Comparison of ENCODE assay signal across 1 cellular context in the genomic region with DNA sequence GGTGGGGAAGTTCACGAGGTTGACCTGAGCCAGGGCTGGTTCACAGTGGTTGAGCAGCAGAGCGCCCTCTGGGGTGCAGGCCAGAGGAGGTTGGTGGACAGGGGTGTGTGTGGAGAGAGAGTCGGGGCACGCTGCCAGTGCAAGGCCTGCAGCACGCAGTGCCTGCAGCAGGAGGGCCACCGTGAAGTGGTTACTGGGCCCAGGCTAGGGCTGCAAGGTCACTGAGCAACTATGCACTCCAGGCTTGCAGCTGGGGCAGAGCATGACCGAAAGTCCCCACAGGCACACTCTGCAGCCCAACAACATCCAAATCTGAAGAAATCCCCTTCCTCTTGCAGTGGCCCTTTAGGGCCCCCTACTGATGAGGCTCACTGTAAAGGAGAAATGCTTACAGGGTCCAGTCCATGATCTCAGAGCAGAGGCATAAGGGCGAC.
TF ChIP-seq lines count a peak whose summit lies in the region.

No MANE protein-coding gene starts in this region.

TF ChIP-seq in WTC11, 78 proteins besides CTCF, POLR2A, EP300 and RAD21 (continued from another document):
- TF ChIP-seq, protein P1, sequence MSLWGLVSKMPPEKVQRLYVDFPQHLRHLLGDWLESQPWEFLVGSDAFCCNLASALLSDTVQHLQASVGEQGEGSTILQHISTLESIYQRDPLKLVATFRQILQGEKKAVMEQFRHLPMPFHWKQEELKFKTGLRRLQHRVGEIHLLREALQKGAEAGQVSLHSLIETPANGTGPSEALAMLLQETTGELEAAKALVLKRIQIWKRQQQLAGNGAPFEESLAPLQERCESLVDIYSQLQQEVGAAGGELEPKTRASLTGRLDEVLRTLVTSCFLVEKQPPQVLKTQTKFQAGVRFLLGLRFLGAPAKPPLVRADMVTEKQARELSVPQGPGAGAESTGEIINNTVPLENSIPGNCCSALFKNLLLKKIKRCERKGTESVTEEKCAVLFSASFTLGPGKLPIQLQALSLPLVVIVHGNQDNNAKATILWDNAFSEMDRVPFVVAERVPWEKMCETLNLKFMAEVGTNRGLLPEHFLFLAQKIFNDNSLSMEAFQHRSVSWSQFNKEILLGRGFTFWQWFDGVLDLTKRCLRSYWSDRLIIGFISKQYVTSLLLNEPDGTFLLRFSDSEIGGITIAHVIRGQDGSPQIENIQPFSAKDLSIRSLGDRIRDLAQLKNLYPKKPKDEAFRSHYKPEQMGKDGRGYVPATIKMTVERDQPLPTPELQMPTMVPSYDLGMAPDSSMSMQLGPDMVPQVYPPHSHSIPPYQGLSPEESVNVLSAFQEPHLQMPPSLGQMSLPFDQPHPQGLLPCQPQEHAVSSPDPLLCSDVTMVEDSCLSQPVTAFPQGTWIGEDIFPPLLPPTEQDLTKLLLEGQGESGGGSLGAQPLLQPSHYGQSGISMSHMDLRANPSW (CRISPR knock-in tag; conservative IDR thresholded peaks at IDR 0.05; ENCODE audit: low read depth), result no peak
- TF ChIP-seq ETV6 (CRISPR knock-in tag; IDR thresholded peaks at IDR 0.05), result no peak
TF ChIP-seq in WTC11: peak in this region for 0.
